In genomic region chr9:74498616-74499095, GRCh38 we compare ENCODE assay signal across 9 cellular contexts. TPM values are rescaled to one million over a fixed set of nuclear protein-coding genes. Genes with fewer than 3 reads are reported as not detected.
DNase-seq lines count a peak whose midpoint lies in the region; ATAC-seq, FAIRE-seq and TF ChIP-seq lines count a peak whose summit lies in the region.
"Had no signal": no experiment of that assay in that cellular context is flagged by ENCODE, and none has a peak within 500 bp of the region (broad histone marks: within the 10 kb centered on the region; RNA-seq: fewer than 3 reads in every experiment).

No MANE protein-coding gene starts in this region.

- H3K9ac ChIP-seq in iPS-15b (ENCODE audit: low read depth, low read length), result no peak overlapping the region
- no peak overlapping the region for H3K9ac ChIP-seq in smooth muscle cell (ENCODE audit: low read depth)

- TF ChIP-seq CTCF in smooth muscle cell (IDR thresholded peaks at IDR 0.05; ENCODE audit: borderline replicate concordance, insufficient read depth, poor library complexity, severe bottlenecking) (no peak), GM20000 (IDR thresholded peaks at IDR 0.05; ENCODE audit: extremely low read depth, missing control alignments) (no peak)

- H3K79me2 ChIP-seq in smooth muscle cell (ENCODE audit: low read depth), result no peaks in the 10 kb centered on the region

- H3K4me1 ChIP-seq in iPS-15b (ENCODE audit: control insufficient read depth, insufficient read depth, low read length) (peaks cover 16% of the 10 kb centered on the region), smooth muscle cell (ENCODE audit: low read depth) (peaks cover 13% of the 10 kb centered on the region)

- no peak overlapping the region for H3K27ac Mint-ChIP-seq in activated T-helper 17 cell treated with anti-CD3 and anti-CD28 coated beads, Interleukin-2, amount 50 U/mL, for 72 hours

- H2AFZ ChIP-seq in smooth muscle cell (ENCODE audit: low read depth), result peak overlapping the region; percentile 99

- H3K9me3 Mint-ChIP-seq in activated T-helper 17 cell treated with anti-CD3 and anti-CD28 coated beads, Interleukin-2, amount 50 U/mL, for 72 hours, result no peaks in the 10 kb centered on the region

- WGBS in smooth muscle cell (ENCODE audit: low lambda C conversion rate), result under 1% methylated on average over 34 of the region's 34 CpGs

- no peaks in the 10 kb centered on the region for H4K20me1 ChIP-seq in smooth muscle cell (ENCODE audit: low read depth)

- H3K4me3 ChIP-seq in iPS-15b (ENCODE audit: low read depth, low read length) (peak overlapping the region; percentile 77), smooth muscle cell (peak overlapping the region; percentile 65)

- H3K27me3 Mint-ChIP-seq in activated T-helper 17 cell treated with anti-CD3 and anti-CD28 coated beads, Interleukin-2, amount 50 U/mL, for 72 hours, result peaks cover 57% of the 10 kb centered on the region

- H3K9me3 ChIP-seq in iPS-15b (ENCODE audit: control insufficient read depth, insufficient read depth, low read length) (no peaks in the 10 kb centered on the region), smooth muscle cell (replicated peaks; ENCODE audit: low read depth) (no peaks in the 10 kb centered on the region)

- H3K36me3 Mint-ChIP-seq in activated T-helper 17 cell treated with anti-CD3 and anti-CD28 coated beads, Interleukin-2, amount 50 U/mL, for 72 hours (ENCODE audit: low read depth), result no peaks in the 10 kb centered on the region

- no peak for FAIRE-seq in HTR-8/SVneo (lab: Jason Lieb, UNC)

- H3K36me3 ChIP-seq in iPS-15b (ENCODE audit: control insufficient read depth, insufficient read depth, low read length), result no peaks in the 10 kb centered on the region
- no peaks in the 10 kb centered on the region for H3K36me3 ChIP-seq in smooth muscle cell (ENCODE audit: low read depth)

- H3K27me3 ChIP-seq in iPS-15b (ENCODE audit: control insufficient read depth, insufficient read depth, low read length), result peaks cover 47% of the 10 kb centered on the region
- H3K27me3 ChIP-seq in smooth muscle cell (ENCODE audit: low read depth), result peaks cover 88% of the 10 kb centered on the region

- no peak for DNase-seq in HEK293T (ENCODE audit: extremely low spot score)
- no peak for DNase-seq in smooth muscle cell (lab: John Stamatoyannopoulos, UW; ENCODE audit: unreplicated experiment)
- no peak for DNase-seq in UCSD-AML1 (lab: John Stamatoyannopoulos, UW; ENCODE audit: unreplicated experiment)
- no peak for DNase-seq in DMS153 treated with DMSO at 0.1 percent for 48 hours (lab: John Stamatoyannopoulos, UW; ENCODE audit: unreplicated experiment)
- DNase-seq in GM20000 (ENCODE audit: low spot score), result no peak
- DNase-seq in HTR-8/SVneo (ENCODE audit: insufficient read length, low spot score), result no peak
- DNase-seq: T-helper 9 cell had no signal

- peaks cover 10% of the 10 kb centered on the region for H3K4me1 Mint-ChIP-seq in activated T-helper 17 cell treated with anti-CD3 and anti-CD28 coated beads, Interleukin-2, amount 50 U/mL, for 72 hours

- POLR2A ChIA-PET in HEK293T (lab: Yijun Ruan, JAX), result no interaction called here

- no peak overlapping the region for H3K27ac ChIP-seq in smooth muscle cell (ENCODE audit: low read depth)

- ATAC-seq in activated T-helper 17 cell treated with anti-CD3 and anti-CD28 coated beads, Interleukin-2, amount 50 U/mL, for 72 hours (replicated peaks), result no peak

- H3K4me2 ChIP-seq in smooth muscle cell, result peak overlapping the region; percentile 97

- no peaks in the 10 kb centered on the region for H3F3A ChIP-seq in smooth muscle cell (ENCODE audit: low read depth)

- CTCF ChIA-PET in HEK293T (lab: Yijun Ruan, JAX), result no interaction called here

- peak overlapping the region; percentile 61 for H3K4me3 Mint-ChIP-seq in activated T-helper 17 cell treated with anti-CD3 and anti-CD28 coated beads, Interleukin-2, amount 50 U/mL, for 72 hours

TF ChIP-seq in HEK293T, 16 proteins besides CTCF, POLR2A, EP300 and RAD21:
- TF ChIP-seq HDGF (IDR thresholded peaks at IDR 0.05; ENCODE audit: borderline replicate concordance), result no peak
- TF ChIP-seq ARNT (IDR thresholded peaks at IDR 0.05), result no peak
- TF ChIP-seq FOXK2 (IDR thresholded peaks at IDR 0.05), result no peak
- peak; percentile 64 for TF ChIP-seq L3MBTL2 (conservative IDR thresholded peaks at IDR 0.05)
- no peak for TF ChIP-seq BHLHE40 (IDR thresholded peaks at IDR 0.05; ENCODE audit: borderline replicate concordance)
- no peak for TF ChIP-seq CTBP1 (IDR thresholded peaks at IDR 0.05; ENCODE audit: borderline replicate concordance)
- no peak for TF ChIP-seq ZNF384 (IDR thresholded peaks at IDR 0.05)
- TF ChIP-seq ELF4 (IDR thresholded peaks at IDR 0.05), result no peak

RNA-seq across cellular contexts. Expression of gene RORB, which starts 1.5 kb away (rescaled TPM):
- not detected for total RNA-seq in activated T-helper 17 cell treated with anti-CD3 and anti-CD28 coated beads, Interleukin-2, amount 50 U/mL, for 72 hours
- 2.5 and 4.9 TPM in 2 replicates for total RNA-seq in smooth muscle cell
- polyA plus RNA-seq in smooth muscle cell, result 0.91 and 0.95 TPM in 2 replicates
